In the genomic region with DNA sequence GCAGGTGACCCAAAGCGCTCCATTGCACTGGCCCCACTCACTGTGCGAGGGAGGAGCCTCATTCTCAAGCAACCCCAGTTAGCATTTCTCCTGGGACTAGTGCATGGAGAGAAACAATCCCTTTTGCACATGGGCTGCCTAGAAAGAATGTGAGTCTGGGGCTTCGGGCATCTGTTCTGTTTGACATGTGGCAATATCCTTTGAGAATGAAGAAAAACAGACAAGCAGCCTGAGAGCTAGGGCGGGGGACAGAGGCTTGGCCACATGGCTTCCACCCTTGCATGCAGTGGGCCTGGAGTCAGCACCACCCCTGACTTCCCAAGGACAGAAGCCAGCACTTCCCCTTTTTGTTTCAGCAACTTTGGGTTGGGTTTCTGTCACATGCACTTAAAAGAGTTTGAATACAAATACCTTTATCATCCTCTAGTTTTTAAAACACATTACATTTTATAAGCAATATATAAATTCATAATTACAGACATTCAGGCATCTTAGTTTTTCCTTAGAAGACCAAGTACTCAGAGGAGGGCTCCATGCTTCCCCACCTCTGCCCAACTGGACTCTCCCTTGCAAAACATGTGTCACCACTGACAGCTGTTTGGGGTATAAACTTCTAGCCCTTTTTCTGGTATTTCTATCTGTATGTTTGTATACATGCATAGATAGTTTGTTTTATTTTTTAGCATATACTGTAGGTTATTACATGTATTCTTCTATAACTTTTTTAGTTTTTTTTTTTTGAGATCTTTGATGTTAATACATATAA, we compare ENCODE assay signal across 12 cellular contexts.
A peak's percentile ranks its signal among the peaks of the same experiment; 100 is the strongest.
DNase-seq lines count a peak whose midpoint lies in the region; ATAC-seq and TF ChIP-seq lines count a peak whose summit lies in the region.
"Had no signal": no experiment of that assay in that cellular context is flagged by ENCODE, and none has a peak within 500 bp of the region (broad histone marks: within the 10 kb centered on the region; RNA-seq: fewer than 3 reads in every experiment).

No MANE protein-coding gene starts in this region.

- POLR2A ChIA-PET in activated B cell treated with CpG ODN at 0.5 μM for 24 hours (lab: Charles Lee): no interaction called here

- no peaks in the 10 kb centered on the region for H3K9me3 Mint-ChIP-seq in activated B cell treated with CpG ODN at 0.5 μM for 24 hours
- H3K9me3 Mint-ChIP-seq: activated naive CD8-positive, alpha-beta T cell treated with anti-CD3 and anti-CD28 coated beads for 36 hours had no signal

- no peak overlapping the region for H3K4me3 Mint-ChIP-seq in activated B cell treated with CpG ODN at 0.5 μM for 24 hours
- H3K4me3 Mint-ChIP-seq: activated naive CD8-positive, alpha-beta T cell treated with anti-CD3 and anti-CD28 coated beads for 36 hours had no signal

- CTCF ChIA-PET in activated B cell treated with CpG ODN at 0.5 μM for 24 hours (lab: Charles Lee): no interaction called here

- ATAC-seq in GM21360 (IDR thresholded peaks at IDR 0.05; ENCODE audit: unreplicated experiment) (peak; percentile 65), activated B cell treated with CpG ODN at 0.5 μM for 24 hours (ENCODE audit: low read depth) (peak; percentile 66), GM21528 (IDR thresholded peaks at IDR 0.05; ENCODE audit: low FRiP score, unreplicated experiment) (no peak), GM18858 (IDR thresholded peaks at IDR 0.05; ENCODE audit: unreplicated experiment) (no peak)

- H3K27me3 Mint-ChIP-seq in activated B cell treated with CpG ODN at 0.5 μM for 24 hours: peaks cover 2% of the 10 kb centered on the region
- H3K27me3 Mint-ChIP-seq: activated naive CD8-positive, alpha-beta T cell treated with anti-CD3 and anti-CD28 coated beads for 36 hours had no signal

- H3K4me1 Mint-ChIP-seq in activated B cell treated with CpG ODN at 0.5 μM for 24 hours: peaks cover 25% of the 10 kb centered on the region

- intact Hi-C loops in activated B cell treated with CpG ODN at 0.5 μM for 24 hours (cut with micrococcal nuclease): no loop called here

- peak; percentile 8 for DNase-seq in KG1 (lab: John Stamatoyannopoulos, UW)
- no peak for DNase-seq in activated B cell treated with CpG ODN at 0.5 μM for 24 hours
- DNase-seq in pons (ENCODE audit: low spot score): peak; percentile 48
- no peak for DNase-seq in NCI-H1930 (lab: John Stamatoyannopoulos, UW)
- no peak for DNase-seq in dermis blood vessel endothelial cell
- DNase-seq: activated naive CD8-positive, alpha-beta T cell treated with anti-CD3 and anti-CD28 coated beads for 36 hours; DND-41; effector CD8-positive, alpha-beta T cell; NCI-H446 treated with DMSO at 0.1 percent for 48 hours had no signal

- H3K27ac Mint-ChIP-seq in activated B cell treated with CpG ODN at 0.5 μM for 24 hours: peak overlapping the region; percentile 24
- H3K27ac Mint-ChIP-seq: activated naive CD8-positive, alpha-beta T cell treated with anti-CD3 and anti-CD28 coated beads for 36 hours had no signal

- H3K36me3 Mint-ChIP-seq in activated B cell treated with CpG ODN at 0.5 μM for 24 hours (ENCODE audit: low read depth): no peaks in the 10 kb centered on the region
- H3K36me3 Mint-ChIP-seq: activated naive CD8-positive, alpha-beta T cell treated with anti-CD3 and anti-CD28 coated beads for 36 hours had no signal

- no peak for TF ChIP-seq CTCF in activated B cell treated with CpG ODN at 0.5 μM for 24 hours (IDR thresholded peaks at IDR 0.05)

Comparison
In these comparisons a context has a peak if more than half of its experiments do, and no peak if none do; other contexts are left out.
1. ATAC-seq: peak in GM21360 (single experiment) and activated B cell treated with CpG ODN at 0.5 μM for 24 hours (single experiment); none in GM21528 (single experiment) and GM18858 (single experiment).
2. DNase-seq: peak in KG1 (single experiment) and pons (single experiment); none in activated B cell treated with CpG ODN at 0.5 μM for 24 hours (single experiment), NCI-H1930 (0 of 2) and dermis blood vessel endothelial cell (single experiment).